Comparison of ENCODE assay signal across 1 cellular context in the genomic region with DNA sequence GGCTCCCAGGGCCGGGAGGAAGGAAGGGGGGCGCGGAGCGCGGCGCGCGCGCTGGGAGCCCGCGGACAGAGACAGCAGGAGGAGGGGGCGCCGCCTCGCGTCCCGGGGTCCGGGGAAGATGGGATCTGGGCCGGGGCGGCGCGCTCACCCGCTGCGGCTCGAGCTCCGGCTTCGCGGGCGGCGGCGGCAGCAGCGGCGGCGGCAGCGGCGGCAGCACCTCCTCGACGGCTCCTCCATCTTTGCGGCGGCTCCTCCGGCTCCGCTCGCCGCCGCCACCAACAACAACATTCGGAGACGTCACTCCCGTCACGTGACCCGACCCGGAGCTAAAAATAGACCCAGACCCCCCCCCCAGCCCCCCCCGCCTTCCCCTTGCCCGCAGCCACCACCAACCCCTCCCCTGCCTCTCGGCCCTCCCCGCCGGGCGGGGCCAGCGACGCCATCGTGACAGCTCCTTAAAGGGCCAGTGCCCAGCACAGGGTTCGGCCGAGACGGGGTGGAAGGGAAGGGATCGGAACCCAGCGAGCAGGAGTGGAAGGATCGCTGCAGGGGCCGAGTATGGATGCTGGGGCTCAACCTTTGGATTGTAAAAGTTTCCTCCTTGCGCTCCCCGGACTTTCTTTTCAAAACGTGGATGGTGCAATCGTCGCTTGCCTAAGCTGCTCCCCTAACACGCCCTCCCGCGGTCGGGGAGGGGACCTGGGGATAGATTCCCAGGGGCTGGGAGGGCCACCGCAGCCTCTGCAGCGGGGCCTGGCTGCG.
TF ChIP-seq lines count a peak whose summit lies in the region.

HDAC5 (minus strand) TSS at position 286 of the 762 bp plus-strand sequence. CDS start 6,126 bp downstream, outside the sequence.

TF ChIP-seq in HepG2, 621 proteins besides CTCF, POLR2A, EP300 and RAD21 (continued from another document and continues in another):
- TF ChIP-seq, protein P1, sequence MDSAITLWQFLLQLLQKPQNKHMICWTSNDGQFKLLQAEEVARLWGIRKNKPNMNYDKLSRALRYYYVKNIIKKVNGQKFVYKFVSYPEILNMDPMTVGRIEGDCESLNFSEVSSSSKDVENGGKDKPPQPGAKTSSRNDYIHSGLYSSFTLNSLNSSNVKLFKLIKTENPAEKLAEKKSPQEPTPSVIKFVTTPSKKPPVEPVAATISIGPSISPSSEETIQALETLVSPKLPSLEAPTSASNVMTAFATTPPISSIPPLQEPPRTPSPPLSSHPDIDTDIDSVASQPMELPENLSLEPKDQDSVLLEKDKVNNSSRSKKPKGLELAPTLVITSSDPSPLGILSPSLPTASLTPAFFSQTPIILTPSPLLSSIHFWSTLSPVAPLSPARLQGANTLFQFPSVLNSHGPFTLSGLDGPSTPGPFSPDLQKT (CRISPR knock-in tag; IDR thresholded peaks at IDR 0.05; ENCODE audit: borderline replicate concordance), result no peak
- TF ChIP-seq ZNF567 (CRISPR knock-in tag; IDR thresholded peaks at IDR 0.05; ENCODE audit: borderline replicate concordance) (no peak), LBX2 (CRISPR knock-in tag; IDR thresholded peaks at IDR 0.05; ENCODE audit: borderline replicate concordance) (no peak), NBN (conservative IDR thresholded peaks at IDR 0.05) (no peak), ZNF225 (CRISPR knock-in tag; IDR thresholded peaks at IDR 0.05) (peak; percentile 83), ZNF816 (CRISPR knock-in tag; IDR thresholded peaks at IDR 0.05; ENCODE audit: borderline replicate concordance) (no peak), ZNF460 (CRISPR knock-in tag; IDR thresholded peaks at IDR 0.05; ENCODE audit: borderline replicate concordance) (peak; percentile 51; the same call in 1 of the 2 replicates), ISX (CRISPR knock-in tag; conservative IDR thresholded peaks at IDR 0.05) (no peak), TCF7L2 (IDR thresholded peaks at IDR 0.05; ENCODE audit: low read depth, low read length) (no peak), NR1H2 (CRISPR knock-in tag; IDR thresholded peaks at IDR 0.05; ENCODE audit: borderline replicate concordance, low read depth) (no peak), EED (CRISPR knock-in tag; IDR thresholded peaks at IDR 0.05) (no peak; the same call in 1 of the 2 replicates), ZFYVE20 (CRISPR knock-in tag; IDR thresholded peaks at IDR 0.05; ENCODE audit: borderline replicate concordance, low read depth) (no peak), RBM22 (optimal IDR thresholded peaks at IDR 0.05; ENCODE audit: low read length) (no peak), ZFP36 (IDR thresholded peaks at IDR 0.05; ENCODE audit: borderline replicate concordance, low read depth, low read length, partially characterized antibody) (no peak), ZBTB38 (CRISPR knock-in tag; IDR thresholded peaks at IDR 0.05) (peak; percentile 72), MAFG (CRISPR knock-in tag; IDR thresholded peaks at IDR 0.05) (no peak), ZNF496 (CRISPR knock-in tag; IDR thresholded peaks at IDR 0.05; ENCODE audit: insufficient replicate concordance) (no peak), ZNF30 (CRISPR knock-in tag; IDR thresholded peaks at IDR 0.05) (no peak), HOXA5 (CRISPR knock-in tag; IDR thresholded peaks at IDR 0.05) (0 out of 2 replicates have a peak, but pooled peaks have one; percentile 43), ZNF800 (CRISPR knock-in tag; IDR thresholded peaks at IDR 0.05) (peak; percentile 82), NR3C1 (CRISPR knock-in tag; IDR thresholded peaks at IDR 0.05) (no peak), ZNF780A (CRISPR knock-in tag; IDR thresholded peaks at IDR 0.05) (no peak), MTERF4 (CRISPR knock-in tag; IDR thresholded peaks at IDR 0.05) (peak; percentile 92; the same call in 1 of the 2 replicates), ZNF788 (CRISPR knock-in tag; IDR thresholded peaks at IDR 0.05; ENCODE audit: borderline replicate concordance) (peak; percentile 91; the same call in 1 of the 2 replicates), ZNF761 (CRISPR knock-in tag; conservative IDR thresholded peaks at IDR 0.05) (peak; percentile 83), ZNF746 (CRISPR knock-in tag; IDR thresholded peaks at IDR 0.05) (peak; percentile 86), SALL2 (CRISPR knock-in tag; IDR thresholded peaks at IDR 0.05) (peak; percentile 62), THYN1 (CRISPR knock-in tag; IDR thresholded peaks at IDR 0.05; ENCODE audit: borderline replicate concordance, low read depth) (no peak), PHF8 (CRISPR knock-in tag; IDR thresholded peaks at IDR 0.05) (peak; percentile 77), ZEB1 (IDR thresholded peaks at IDR 0.05; ENCODE audit: insufficient replicate concordance, low read depth) (no peak), E2F5 (CRISPR knock-in tag; conservative IDR thresholded peaks at IDR 0.05) (no peak), MYNN (CRISPR knock-in tag; IDR thresholded peaks at IDR 0.05; ENCODE audit: low read depth) (no peak), NR2F6 (IDR thresholded peaks at IDR 0.05) (0 out of 2 replicates have a peak, but pooled peaks have one; percentile 15), NR2F6 (CRISPR knock-in tag; IDR thresholded peaks at IDR 0.05) (no peak), PHF5A (CRISPR knock-in tag; IDR thresholded peaks at IDR 0.05; ENCODE audit: low read depth, unreplicated experiment) (no peak), IRX3 (CRISPR knock-in tag; IDR thresholded peaks at IDR 0.05; ENCODE audit: borderline replicate concordance, low read depth) (no peak), MAFF (IDR thresholded peaks at IDR 0.05; ENCODE audit: low read depth, low read length) (no peak), RCOR2 (CRISPR knock-in tag; IDR thresholded peaks at IDR 0.05) (peak; percentile 79), NPAS2 (CRISPR knock-in tag; IDR thresholded peaks at IDR 0.05; ENCODE audit: borderline replicate concordance) (no peak), TEAD3 (CRISPR knock-in tag; optimal IDR thresholded peaks at IDR 0.05; ENCODE audit: borderline replicate concordance) (peak; percentile 64), NAIF1 (CRISPR knock-in tag; IDR thresholded peaks at IDR 0.05; ENCODE audit: borderline replicate concordance) (no peak), PBX3 (CRISPR knock-in tag; IDR thresholded peaks at IDR 0.05; ENCODE audit: borderline replicate concordance) (no peak), FOXA3 (CRISPR knock-in tag; IDR thresholded peaks at IDR 0.05) (no peak; the same call in 1 of the 2 replicates), ZNF549 (CRISPR knock-in tag; IDR thresholded peaks at IDR 0.05) (no peak), FOXA1 (IDR thresholded peaks at IDR 0.05) (no peak), FOXA1 (CRISPR knock-in tag; IDR thresholded peaks at IDR 0.05) (no peak), ZNF432 (CRISPR knock-in tag; IDR thresholded peaks at IDR 0.05; ENCODE audit: borderline replicate concordance) (no peak), HMGA1 (CRISPR knock-in tag; conservative IDR thresholded peaks at IDR 0.05) (no peak)
- TF ChIP-seq, protein P2, sequence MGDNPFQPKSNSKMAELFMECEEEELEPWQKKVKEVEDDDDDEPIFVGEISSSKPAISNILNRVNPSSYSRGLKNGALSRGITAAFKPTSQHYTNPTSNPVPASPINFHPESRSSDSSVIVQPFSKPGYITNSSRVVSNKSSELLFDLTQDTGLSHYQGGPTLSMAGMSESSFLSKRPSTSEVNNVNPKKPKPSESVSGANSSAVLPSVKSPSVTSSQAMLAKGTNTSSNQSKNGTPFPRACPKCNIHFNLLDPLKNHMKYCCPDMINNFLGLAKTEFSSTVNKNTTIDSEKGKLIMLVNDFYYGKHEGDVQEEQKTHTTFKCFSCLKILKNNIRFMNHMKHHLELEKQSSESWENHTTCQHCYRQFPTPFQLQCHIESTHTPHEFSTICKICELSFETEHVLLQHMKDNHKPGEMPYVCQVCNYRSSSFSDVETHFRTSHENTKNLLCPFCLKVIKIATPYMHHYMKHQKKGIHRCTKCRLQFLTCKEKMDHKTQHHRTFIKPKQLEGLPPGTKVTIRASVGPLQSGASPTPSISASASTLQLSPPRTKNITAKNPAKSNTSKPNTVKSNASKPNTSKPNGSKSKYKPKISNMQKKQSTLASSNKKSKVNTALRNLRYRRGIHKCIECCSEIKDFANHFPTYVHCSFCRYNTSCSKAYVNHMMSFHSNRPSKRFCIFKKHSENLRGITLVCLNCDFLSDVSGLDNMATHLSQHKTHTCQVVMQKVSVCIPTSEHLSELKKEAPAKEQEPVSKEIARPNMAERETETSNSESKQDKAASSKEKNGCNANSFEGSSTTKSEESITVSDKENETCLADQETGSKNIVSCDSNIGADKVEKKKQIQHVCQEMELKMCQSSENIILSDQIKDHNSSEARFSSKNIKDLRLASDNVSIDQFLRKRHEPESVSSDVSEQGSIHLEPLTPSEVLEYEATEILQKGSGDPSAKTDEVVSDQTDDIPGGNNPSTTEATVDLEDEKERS (CRISPR knock-in tag; IDR thresholded peaks at IDR 0.05), result peak; percentile 57; the same call in 1 of the 2 replicates
- TF ChIP-seq, protein P3, sequence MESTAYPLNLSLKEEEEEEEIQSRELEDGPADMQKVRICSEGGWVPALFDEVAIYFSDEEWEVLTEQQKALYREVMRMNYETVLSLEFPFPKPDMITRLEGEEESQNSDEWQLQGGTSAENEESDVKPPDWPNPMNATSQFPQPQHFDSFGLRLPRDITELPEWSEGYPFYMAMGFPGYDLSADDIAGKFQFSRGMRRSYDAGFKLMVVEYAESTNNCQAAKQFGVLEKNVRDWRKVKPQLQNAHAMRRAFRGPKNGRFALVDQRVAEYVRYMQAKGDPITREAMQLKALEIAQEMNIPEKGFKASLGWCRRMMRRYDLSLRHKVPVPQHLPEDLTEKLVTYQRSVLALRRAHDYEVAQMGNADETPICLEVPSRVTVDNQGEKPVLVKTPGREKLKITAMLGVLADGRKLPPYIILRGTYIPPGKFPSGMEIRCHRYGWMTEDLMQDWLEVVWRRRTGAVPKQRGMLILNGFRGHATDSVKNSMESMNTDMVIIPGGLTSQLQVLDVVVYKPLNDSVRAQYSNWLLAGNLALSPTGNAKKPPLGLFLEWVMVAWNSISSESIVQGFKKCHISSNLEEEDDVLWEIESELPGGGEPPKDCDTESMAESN (CRISPR knock-in tag; conservative IDR thresholded peaks at IDR 0.05), result peak; percentile 91
- TF ChIP-seq, protein P4, sequence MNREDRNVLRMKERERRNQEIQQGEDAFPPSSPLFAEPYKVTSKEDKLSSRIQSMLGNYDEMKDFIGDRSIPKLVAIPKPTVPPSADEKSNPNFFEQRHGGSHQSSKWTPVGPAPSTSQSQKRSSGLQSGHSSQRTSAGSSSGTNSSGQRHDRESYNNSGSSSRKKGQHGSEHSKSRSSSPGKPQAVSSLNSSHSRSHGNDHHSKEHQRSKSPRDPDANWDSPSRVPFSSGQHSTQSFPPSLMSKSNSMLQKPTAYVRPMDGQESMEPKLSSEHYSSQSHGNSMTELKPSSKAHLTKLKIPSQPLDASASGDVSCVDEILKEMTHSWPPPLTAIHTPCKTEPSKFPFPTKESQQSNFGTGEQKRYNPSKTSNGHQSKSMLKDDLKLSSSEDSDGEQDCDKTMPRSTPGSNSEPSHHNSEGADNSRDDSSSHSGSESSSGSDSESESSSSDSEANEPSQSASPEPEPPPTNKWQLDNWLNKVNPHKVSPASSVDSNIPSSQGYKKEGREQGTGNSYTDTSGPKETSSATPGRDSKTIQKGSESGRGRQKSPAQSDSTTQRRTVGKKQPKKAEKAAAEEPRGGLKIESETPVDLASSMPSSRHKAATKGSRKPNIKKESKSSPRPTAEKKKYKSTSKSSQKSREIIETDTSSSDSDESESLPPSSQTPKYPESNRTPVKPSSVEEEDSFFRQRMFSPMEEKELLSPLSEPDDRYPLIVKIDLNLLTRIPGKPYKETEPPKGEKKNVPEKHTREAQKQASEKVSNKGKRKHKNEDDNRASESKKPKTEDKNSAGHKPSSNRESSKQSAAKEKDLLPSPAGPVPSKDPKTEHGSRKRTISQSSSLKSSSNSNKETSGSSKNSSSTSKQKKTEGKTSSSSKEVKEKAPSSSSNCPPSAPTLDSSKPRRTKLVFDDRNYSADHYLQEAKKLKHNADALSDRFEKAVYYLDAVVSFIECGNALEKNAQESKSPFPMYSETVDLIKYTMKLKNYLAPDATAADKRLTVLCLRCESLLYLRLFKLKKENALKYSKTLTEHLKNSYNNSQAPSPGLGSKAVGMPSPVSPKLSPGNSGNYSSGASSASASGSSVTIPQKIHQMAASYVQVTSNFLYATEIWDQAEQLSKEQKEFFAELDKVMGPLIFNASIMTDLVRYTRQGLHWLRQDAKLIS (CRISPR knock-in tag; IDR thresholded peaks at IDR 0.05), result no peak
